ENCODE assay signal across 8 cellular contexts in genomic region chr22:31313366-31314147, GRCh38. TPM values are rescaled to one million over a fixed set of nuclear protein-coding genes. Genes with fewer than 3 reads are reported as not detected.
DNase-seq lines count a peak whose midpoint lies in the region; ATAC-seq and TF ChIP-seq lines count a peak whose summit lies in the region.

No MANE protein-coding gene starts in this region.

- H3K36me3 Mint-ChIP-seq in activated T-helper 2 cell treated with anti-CD3 and anti-CD28 coated beads, Interferon-gamma antibody, Interleukin-2, Interleukin-4, amounts not matched to agents 10 μg/mL and 5 μg/mL and 100 μg/mL, durations not matched to agents 14 hours and 24 hours and 36 hours (ENCODE audit: low read depth): peaks cover 18% of the 10 kb centered on the region
- peaks cover 10 to 43% (median 30%) of the 10 kb centered on the region in 5 donors for H3K36me3 Mint-ChIP-seq in naive thymus-derived CD4-positive, alpha-beta T cell

- TF ChIP-seq CTCF in HFF-Myc (IDR thresholded peaks at IDR 0.05; ENCODE audit: low read depth, low read length, missing control alignments): peak; percentile 96
- TF ChIP-seq CTCF in PC-9 (conservative IDR thresholded peaks at IDR 0.05): peak; percentile 96
- peak; percentile 93 for TF ChIP-seq CTCF in fibroblast of pulmonary artery (IDR thresholded peaks at IDR 0.05; ENCODE audit: low read length, missing control alignments)
- peak in 5 of 7 experiments; percentile 82 to 93 (median 86) for TF ChIP-seq CTCF in stomach (IDR thresholded peaks at IDR 0.05)

- peaks cover 10% of the 10 kb centered on the region for H3K9me3 Mint-ChIP-seq in activated T-helper 2 cell treated with anti-CD3 and anti-CD28 coated beads, Interferon-gamma antibody, Interleukin-2, Interleukin-4, amounts not matched to agents 10 μg/mL and 5 μg/mL and 100 μg/mL, durations not matched to agents 14 hours and 24 hours and 36 hours
- H3K9me3 Mint-ChIP-seq in naive thymus-derived CD4-positive, alpha-beta T cell: peaks cover 0 to 11% (median 0%) of the 10 kb centered on the region in 11 donors

- CTCF ChIA-PET in PC-9 (lab: Charles Lee): interaction anchor here (0.5 to 1.6 kb wide), 9 partner anchors 10 to 1741 kb away, joined by 3 to 10 read pairs (median 3); partner anchors contain the start of gene PIK3IP1
- CTCF ChIA-PET in naive thymus-derived CD4-positive, alpha-beta T cell (lab: Charles Lee): interaction anchor here (0.5 to 3.7 kb wide), 21 partner anchors 10 to 218 kb away, joined by 3 to 33 read pairs (median 4); partner anchors contain the start of genes LIMK2 and PIK3IP1

- H3K4me1 ChIP-seq in PC-9 (replicated peaks; ENCODE audit: insufficient read depth): peaks cover 10% of the 10 kb centered on the region
- H3K4me1 ChIP-seq in naive thymus-derived CD4-positive, alpha-beta T cell (ENCODE audit: control insufficient read depth in 2 of 2, insufficient read depth in 2 of 2, low read length in 2 of 2): peaks cover 2 to 10% of the 10 kb centered on the region in 2 donors
- H3K4me1 ChIP-seq in stomach: peaks cover 0 to 13% (median 8%) of the 10 kb centered on the region in 4 donors

- H3K79me2 ChIP-seq in PC-9 (ENCODE audit: low read depth): no peaks in the 10 kb centered on the region

- no peaks in the 10 kb centered on the region for H3K27me3 ChIP-seq in PC-9 (ENCODE audit: insufficient read depth, low read depth)
- no peaks in the 10 kb centered on the region for H3K27me3 ChIP-seq in naive thymus-derived CD4-positive, alpha-beta T cell (ENCODE audit: control insufficient read depth in 2 of 2, insufficient read depth in 2 of 2, low read length in 2 of 2)
- H3K27me3 ChIP-seq in stomach: no peaks in the 10 kb centered on the region

- ATAC-seq in naive thymus-derived CD4-positive, alpha-beta T cell: peak; percentile 76
- ATAC-seq in HG02759 (IDR thresholded peaks at IDR 0.05; ENCODE audit: unreplicated experiment): no peak

- DNase-seq in Ammon's horn (ENCODE audit: low spot score) (peak; percentile 74), HFF-Myc (ENCODE audit: extremely low read depth, low read depth) (peak; percentile 72), PC-9 (peak; percentile 84 to 88), fibroblast of pulmonary artery (ENCODE audit: low read depth) (peak; percentile 91), stomach (peak; percentile 94)
- DNase-seq in activated T-helper 2 cell treated with anti-CD3 and anti-CD28 coated beads, Interferon-gamma antibody, Interleukin-2, Interleukin-4, amounts not matched to agents 10 μg/mL and 5 μg/mL and 100 μg/mL, durations not matched to agents 14 hours and 24 hours and 36 hours (ENCODE audit: low spot score): peak; percentile 32
- peak; percentile 40 to 71 (median 62) for DNase-seq in naive thymus-derived CD4-positive, alpha-beta T cell

- H4K20me1 ChIP-seq in PC-9 (ENCODE audit: insufficient read depth): no peaks in the 10 kb centered on the region

- peaks cover 11% of the 10 kb centered on the region; the same call in 1 of the 2 replicates for H3F3A ChIP-seq in PC-9 (ENCODE audit: insufficient read depth, low read depth)

- peaks cover 6% of the 10 kb centered on the region for H3K4me1 Mint-ChIP-seq in activated T-helper 2 cell treated with anti-CD3 and anti-CD28 coated beads, Interferon-gamma antibody, Interleukin-2, Interleukin-4, amounts not matched to agents 10 μg/mL and 5 μg/mL and 100 μg/mL, durations not matched to agents 14 hours and 24 hours and 36 hours (ENCODE audit: low read depth)
- H3K4me1 Mint-ChIP-seq in naive thymus-derived CD4-positive, alpha-beta T cell: peaks cover 9 to 33% (median 26%) of the 10 kb centered on the region in 7 donors

- POLR2A ChIA-PET in PC-9 (lab: Charles Lee; ENCODE audit: unreplicated experiment): interaction anchor here (0.5 to 1.0 kb wide), 6 partner anchors 16 to 333 kb away, joined by 3 to 6 read pairs (median 5); partner anchors contain the start of genes PATZ1 and SMTN
- POLR2A ChIA-PET in naive thymus-derived CD4-positive, alpha-beta T cell (lab: Charles Lee): interaction anchor here (0.7 to 35.9 kb wide), 9 partner anchors 10 to 101 kb away, joined by 3 to 2331 read pairs (median 4); partner anchors contain the start of genes LIMK2, PATZ1 and PIK3IP1

- H3K9me3 ChIP-seq in PC-9 (ENCODE audit: insufficient read depth, low read depth) (peaks cover 21% of the 10 kb centered on the region), stomach (peaks cover 0 to 8% (median 0%) of the 10 kb centered on the region in 4 donors)
- no peaks in the 10 kb centered on the region for H3K9me3 ChIP-seq in naive thymus-derived CD4-positive, alpha-beta T cell (ENCODE audit: control insufficient read depth in 2 of 3, low read length in 3 of 3)

- H3K4me3 ChIP-seq in HFF-Myc (replicated peaks; ENCODE audit: low read depth, low read length) (no peak overlapping the region), PC-9 (no peak overlapping the region), fibroblast of pulmonary artery (replicated peaks; ENCODE audit: low read depth, low read length) (no peak overlapping the region), stomach (no peak overlapping the region)
- no peak overlapping the region for H3K4me3 ChIP-seq in naive thymus-derived CD4-positive, alpha-beta T cell (ENCODE audit: low read length)

- BruUV-seq in PC-9 (replicated peaks; lab: Mats Ljungman, UMichigan): no TSS peak

- no peak overlapping the region for H3K4me3 Mint-ChIP-seq in activated T-helper 2 cell treated with anti-CD3 and anti-CD28 coated beads, Interferon-gamma antibody, Interleukin-2, Interleukin-4, amounts not matched to agents 10 μg/mL and 5 μg/mL and 100 μg/mL, durations not matched to agents 14 hours and 24 hours and 36 hours (ENCODE audit: low read depth)
- H3K4me3 Mint-ChIP-seq in naive thymus-derived CD4-positive, alpha-beta T cell: peak overlapping the region in 3 of 10 donors; percentile 2 to 10 (median 9)

- TF ChIP-seq POLR2A in stomach (IDR thresholded peaks at IDR 0.05): no peak

- no peak for TF ChIP-seq EP300 in stomach (IDR thresholded peaks at IDR 0.05)

- peak overlapping the region; percentile 67 for H3K4me2 ChIP-seq in PC-9

- no peaks in the 10 kb centered on the region for H3K9me2 ChIP-seq in PC-9 (ENCODE audit: insufficient read depth)

- H3K27ac ChIP-seq in PC-9 (peak overlapping the region; percentile 61), stomach (peak overlapping the region; percentile 70 to 82 (median 78))
- H3K27ac ChIP-seq in naive thymus-derived CD4-positive, alpha-beta T cell (ENCODE audit: low read depth, low read length): peak overlapping the region; percentile 32

- H3K36me3 ChIP-seq in PC-9 (ENCODE audit: low read depth) (no peaks in the 10 kb centered on the region; the same call in 1 of the 2 replicates), stomach (no peaks in the 10 kb centered on the region)
- peaks cover 0 to 23% (median 6%) of the 10 kb centered on the region in 3 experiments for H3K36me3 ChIP-seq in naive thymus-derived CD4-positive, alpha-beta T cell (ENCODE audit: control insufficient read depth in 2 of 3, insufficient read depth in 3 of 3, low read length in 3 of 3)

- no peak overlapping the region for H3K27ac Mint-ChIP-seq in activated T-helper 2 cell treated with anti-CD3 and anti-CD28 coated beads, Interferon-gamma antibody, Interleukin-2, Interleukin-4, amounts not matched to agents 10 μg/mL and 5 μg/mL and 100 μg/mL, durations not matched to agents 14 hours and 24 hours and 36 hours
- H3K27ac Mint-ChIP-seq in naive thymus-derived CD4-positive, alpha-beta T cell: peak overlapping the region; percentile 16 to 84 (median 45)

- intact Hi-C loops in PC-9 (cut with micrococcal nuclease; ENCODE audit: unreplicated experiment) (loop anchor here (1.0 kb wide), 3 partner anchors 21 to 101 kb away; partner anchors contain the start of genes LIMK2 and PIK3IP1), stomach (cut with DNase I; ENCODE audit: low total_unique reads) (no loop called here)
- intact Hi-C loops in activated T-helper 2 cell treated with anti-CD3 and anti-CD28 coated beads, Interferon-gamma antibody, Interleukin-2, Interleukin-4, amounts not matched to agents 10 μg/mL and 5 μg/mL and 100 μg/mL, durations not matched to agents 14 hours and 24 hours and 36 hours (cut with micrococcal nuclease): loop anchor here (1.0 kb wide), 2 partner anchors 21 to 206 kb away; partner anchors contain the start of genes PIK3IP1 and SELENOM
- intact Hi-C loops in naive thymus-derived CD4-positive, alpha-beta T cell (cut with micrococcal nuclease): loop anchor here (1.0 to 5.0 kb wide), 7 partner anchors 21 to 206 kb away; partner anchors contain the start of genes PIK3IP1 (in 2 of the 2), LIMK2 (in 1 of the 2) and SELENOM (in 1 of the 2)

- peak overlapping the region; percentile 24; the same call in 1 of the 2 replicates for H2AFZ ChIP-seq in PC-9

- 12 to 21% (median 14%) methylated on average over 6 of the region's 6 CpGs for WGBS in stomach, 5 donors

- no peaks in the 10 kb centered on the region for H3K27me3 Mint-ChIP-seq in activated T-helper 2 cell treated with anti-CD3 and anti-CD28 coated beads, Interferon-gamma antibody, Interleukin-2, Interleukin-4, amounts not matched to agents 10 μg/mL and 5 μg/mL and 100 μg/mL, durations not matched to agents 14 hours and 24 hours and 36 hours (ENCODE audit: low read depth)
- no peaks in the 10 kb centered on the region for H3K27me3 Mint-ChIP-seq in naive thymus-derived CD4-positive, alpha-beta T cell

RNA-seq across cellular contexts. Expression of gene PIK3IP1, which starts 21.3 kb away (rescaled TPM):
- total RNA-seq in PC-9 (2021) (15.7 and 17.4 TPM in 2 replicates), stomach (10 to 100 TPM in 3 of 5 donors, 1 to 10 TPM in 2; 3.5 to 53.0 (median 20.5) TPM)
- total RNA-seq in activated T-helper 2 cell treated with anti-CD3 and anti-CD28 coated beads, Interferon-gamma antibody, Interleukin-2, Interleukin-4, amounts not matched to agents 10 μg/mL and 5 μg/mL and 100 μg/mL, durations not matched to agents 14 hours and 24 hours and 36 hours: 9.3 and 10.4 TPM in 2 replicates
- 100 to 1,000 TPM in 4 of 5 experiments, 10 to 100 TPM in 1; 72.8 to 638 (median 594) TPM for total RNA-seq in naive thymus-derived CD4-positive, alpha-beta T cell
- 100 to 1,000 TPM; 606 to 941 TPM for polyA plus RNA-seq in naive thymus-derived CD4-positive, alpha-beta T cell
- 1 to 10 TPM; 6.6 to 8.5 (median 7.6) TPM for polyA plus RNA-seq in stomach

RNA-seq across cellular contexts. Expression of gene PATZ1, which starts 32.6 kb away (rescaled TPM):
- 27.9 and 28.2 TPM in 2 replicates for total RNA-seq in PC-9 (2021)
- 30.6 and 31.0 TPM in 2 replicates for total RNA-seq in activated T-helper 2 cell treated with anti-CD3 and anti-CD28 coated beads, Interferon-gamma antibody, Interleukin-2, Interleukin-4, amounts not matched to agents 10 μg/mL and 5 μg/mL and 100 μg/mL, durations not matched to agents 14 hours and 24 hours and 36 hours
- 10 to 100 TPM; 35.9 to 61.3 (median 55.2) TPM for total RNA-seq in naive thymus-derived CD4-positive, alpha-beta T cell
- 10 to 100 TPM; 15.1 to 26.0 TPM for polyA plus RNA-seq in naive thymus-derived CD4-positive, alpha-beta T cell
- 10 to 100 TPM in 3 of 5 donors, 1 to 10 TPM in 2; 4.9 to 20.9 (median 14.1) TPM for total RNA-seq in stomach
- 10 to 100 TPM in 2 of 3 donors, 1 to 10 TPM in 1; 7.8 to 21.1 (median 13.8) TPM for polyA plus RNA-seq in stomach

Comparison
In these comparisons a context has a peak if more than half of its experiments do, and no peak if none do; other contexts are left out.
1. DNase-seq: peak in every context shown above with its lines; median percentile 94 in stomach; 91 in fibroblast of pulmonary artery; 86 in PC-9; 74 in Ammon's horn; 72 in HFF-Myc; 62 in naive thymus-derived CD4-positive, alpha-beta T cell; 32 in activated T-helper 2 cell treated with anti-CD3 and anti-CD28 coated beads, Interferon-gamma antibody, Interleukin-2, Interleukin-4, amounts not matched to agents 10 μg/mL and 5 μg/mL and 100 μg/mL, durations not matched to agents 14 hours and 24 hours and 36 hours.